In the genomic region with DNA sequence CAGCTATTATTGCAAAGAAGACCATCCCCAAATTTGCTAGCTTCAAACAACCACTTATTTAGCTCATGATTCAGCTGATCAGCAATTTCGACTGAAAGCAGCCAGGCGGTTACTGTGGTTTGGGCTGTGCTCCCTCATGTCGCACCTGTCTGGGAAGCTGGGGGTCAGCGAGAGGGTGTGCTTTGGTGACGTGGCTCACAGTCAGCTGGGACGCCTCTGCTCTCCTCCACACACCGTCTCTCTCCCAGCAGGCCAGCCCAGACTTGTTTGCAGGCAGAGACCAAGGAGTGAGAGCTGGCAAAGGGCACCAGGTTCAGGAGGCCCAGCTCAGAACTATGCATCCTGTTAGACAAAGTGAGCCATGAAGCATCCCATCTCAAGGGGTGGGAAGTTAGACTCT, we compare ENCODE assay signal across 17 cellular contexts.
A peak's percentile ranks its signal among the peaks of the same experiment; 100 is the strongest.
DNase-seq lines count a peak whose midpoint lies in the region; ATAC-seq and TF ChIP-seq lines count a peak whose summit lies in the region.
"Had no signal": no experiment of that assay in that cellular context is flagged by ENCODE, and none has a peak within 500 bp of the region (broad histone marks: within the 10 kb centered on the region; RNA-seq: fewer than 3 reads in every experiment).

No MANE protein-coding gene starts in this region.

- 67% methylated on average over 7 of the region's 7 CpGs for WGBS in suprapubic skin

- no peaks in the 10 kb centered on the region for H3K36me3 ChIP-seq in suprapubic skin
- H3K36me3 ChIP-seq: WERI-Rb-1 had no signal

- H3K27ac Mint-ChIP-seq in mesothelial cell of epicardium = peak overlapping the region; percentile 59
- H3K27ac Mint-ChIP-seq: activated naive CD8-positive, alpha-beta T cell; CD4-positive, CD25-positive, alpha-beta regulatory T cell had no signal

- no peak for TF ChIP-seq EP300 in suprapubic skin (IDR thresholded peaks at IDR 0.05)

- peaks cover 12% of the 10 kb centered on the region for H3K4me1 ChIP-seq in suprapubic skin
- H3K4me1 ChIP-seq: testis had no signal

- TF ChIP-seq POLR2A in suprapubic skin (IDR thresholded peaks at IDR 0.05) = no peak

- no peaks in the 10 kb centered on the region for H3K36me3 Mint-ChIP-seq in mesothelial cell of epicardium
- H3K36me3 Mint-ChIP-seq: activated naive CD8-positive, alpha-beta T cell; CD4-positive, CD25-positive, alpha-beta regulatory T cell had no signal

- peaks cover 5% of the 10 kb centered on the region for H3K9me3 Mint-ChIP-seq in mesothelial cell of epicardium

- H3K27me3 Mint-ChIP-seq in mesothelial cell of epicardium (ENCODE audit: low read depth) = no peaks in the 10 kb centered on the region

- H3K27ac ChIP-seq in suprapubic skin = no peak overlapping the region
- H3K27ac ChIP-seq: testis, WERI-Rb-1 had no signal

- no peak overlapping the region for H3K4me3 ChIP-seq in GM12865 (ENCODE audit: low read depth, low read length)
- no peak overlapping the region for H3K4me3 ChIP-seq in suprapubic skin
- H3K4me3 ChIP-seq: lung, testis had no signal

- ATAC-seq in HG03066 (IDR thresholded peaks at IDR 0.05; ENCODE audit: low read depth, unreplicated experiment) (peak; percentile 54), GM18909 (IDR thresholded peaks at IDR 0.05; ENCODE audit: poor library complexity, unreplicated experiment) (no peak)

- no peak overlapping the region for H3K4me3 Mint-ChIP-seq in mesothelial cell of epicardium
- H3K4me3 Mint-ChIP-seq: activated naive CD8-positive, alpha-beta T cell; CD4-positive, CD25-positive, alpha-beta regulatory T cell had no signal

- TF ChIP-seq CTCF in GM12865 (IDR thresholded peaks at IDR 0.05; ENCODE audit: insufficient read depth, low read depth, low read length, missing control alignments) (no peak), mesothelial cell of epicardium (IDR thresholded peaks at IDR 0.05; ENCODE audit: unreplicated experiment) (no peak), suprapubic skin (IDR thresholded peaks at IDR 0.05) (no peak)

- H3K4me1 Mint-ChIP-seq in mesothelial cell of epicardium = peaks cover 22% of the 10 kb centered on the region
- H3K4me1 Mint-ChIP-seq: CD4-positive, CD25-positive, alpha-beta regulatory T cell had no signal

- peaks cover 6% of the 10 kb centered on the region for H3K9me3 ChIP-seq in suprapubic skin
- H3K9me3 ChIP-seq: testis had no signal

- peak; percentile 85 for DNase-seq in GM12865 (ENCODE audit: low read depth)
- DNase-seq in SHP77 treated with DMSO at 0.1 percent for 48 hours (lab: John Stamatoyannopoulos, UW) = peak; percentile 66
- DNase-seq in mesothelial cell of epicardium (ENCODE audit: low spot score in 2 of 2, unreplicated experiment in 2 of 2) = no peak
- no peak for DNase-seq in mesenteric fat pad (ENCODE audit: low spot score)
- DNase-seq in NCI-H2227 (lab: John Stamatoyannopoulos, UW; ENCODE audit: unreplicated experiment) = no peak
- no peak for DNase-seq in suprapubic skin (ENCODE audit: low spot score in 2 of 2)
- DNase-seq: activated CD8-positive, alpha-beta memory T cell treated with anti-CD3 and anti-CD28 coated beads, Interleukin-2, amount 50 U/mL, for 4 hours; CD4-positive, CD25-positive, alpha-beta regulatory T cell; NCI-H748 treated with DMSO at 0.1 percent for 48 hours; occipital lobe; small intestine; testis; WERI-Rb-1 had no signal

- H3K27me3 ChIP-seq in suprapubic skin = no peaks in the 10 kb centered on the region
- H3K27me3 ChIP-seq: testis had no signal

Comparison
In these comparisons a context has a peak if more than half of its experiments do, and no peak if none do; other contexts are left out.
1. DNase-seq: peak in GM12865 (single experiment) and SHP77 treated with DMSO at 0.1 percent for 48 hours (single experiment); none in mesothelial cell of epicardium (0 of 2), mesenteric fat pad (single experiment), NCI-H2227 (single experiment) and suprapubic skin (0 of 2).